Comparison of ENCODE assay signal across 1 cellular context in the genomic region with DNA sequence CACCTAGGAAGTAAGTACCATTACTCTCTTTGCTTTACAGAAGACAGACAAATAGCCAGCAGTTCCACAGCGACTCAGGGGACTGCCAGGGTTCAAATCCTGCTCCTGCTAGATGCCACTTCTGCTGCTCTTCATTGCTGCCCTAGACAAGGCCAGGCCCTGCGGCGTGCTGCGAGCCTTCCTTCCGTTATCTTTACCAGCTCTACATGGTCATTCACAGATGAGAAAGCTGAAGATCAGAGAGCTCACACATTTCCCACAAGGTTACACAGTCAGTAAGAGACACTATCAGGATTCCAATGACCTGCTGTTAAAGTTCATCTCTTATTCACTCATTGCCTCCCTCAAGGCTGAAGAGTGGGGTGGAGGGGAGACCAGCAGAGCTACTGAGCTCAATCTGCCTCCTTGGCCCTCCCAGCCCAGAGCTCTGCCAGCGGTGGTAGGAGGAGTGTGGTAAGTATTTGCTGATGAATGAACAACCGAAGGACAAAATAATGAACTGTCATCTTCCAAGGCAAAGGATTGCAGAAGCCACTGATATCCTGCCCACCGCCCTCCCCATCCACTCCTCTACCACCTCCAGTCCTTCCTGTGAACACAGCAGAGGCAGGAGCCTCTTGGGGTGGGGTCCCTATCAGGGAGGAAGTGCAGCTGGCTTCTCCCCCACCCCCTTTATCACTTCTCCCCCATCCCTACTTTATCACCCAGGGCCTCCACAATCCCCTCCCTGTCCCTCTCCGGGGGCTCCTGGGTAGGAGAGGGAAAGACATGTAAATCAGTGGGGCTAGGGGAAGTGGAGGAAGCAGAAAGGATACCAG.
TF ChIP-seq lines count a peak whose summit lies in the region.

No MANE protein-coding gene starts in this region.

TF ChIP-seq in K562, 482 proteins besides CTCF, POLR2A, EP300 and RAD21 (continued from another document and continues in another):
- no peak for TF ChIP-seq SFPQ (IDR thresholded peaks at IDR 0.05; ENCODE audit: low read depth, low read length)
- TF ChIP-seq RNF219 (CRISPR knock-in tag; IDR thresholded peaks at IDR 0.05) = no peak
- TF ChIP-seq ZNF280A (IDR thresholded peaks at IDR 0.05; ENCODE audit: low read depth, partially characterized antibody) = no peak
- no peak for TF ChIP-seq HLTF (IDR thresholded peaks at IDR 0.05)
- TF ChIP-seq, protein P1, sequence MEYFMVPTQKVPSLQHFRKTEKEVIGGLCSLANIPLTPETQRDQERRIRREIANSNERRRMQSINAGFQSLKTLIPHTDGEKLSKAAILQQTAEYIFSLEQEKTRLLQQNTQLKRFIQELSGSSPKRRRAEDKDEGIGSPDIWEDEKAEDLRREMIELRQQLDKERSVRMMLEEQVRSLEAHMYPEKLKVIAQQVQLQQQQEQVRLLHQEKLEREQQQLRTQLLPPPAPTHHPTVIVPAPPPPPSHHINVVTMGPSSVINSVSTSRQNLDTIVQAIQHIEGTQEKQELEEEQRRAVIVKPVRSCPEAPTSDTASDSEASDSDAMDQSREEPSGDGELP (CRISPR knock-in tag; IDR thresholded peaks at IDR 0.05; ENCODE audit: borderline replicate concordance) = peak; percentile 40; the same call in 1 of the 2 replicates
- no peak; the same call in 1 of the 2 replicates for TF ChIP-seq JUN (IDR thresholded peaks at IDR 0.05; ENCODE audit: borderline replicate concordance, low read depth, low read length)
- no peak for TF ChIP-seq JUN (CRISPR knock-in tag; IDR thresholded peaks at IDR 0.05; ENCODE audit: borderline replicate concordance)
- peak; percentile 35 for TF ChIP-seq DMBX1 (CRISPR knock-in tag; IDR thresholded peaks at IDR 0.05; ENCODE audit: borderline replicate concordance)
- TF ChIP-seq E2F6 (IDR thresholded peaks at IDR 0.05; ENCODE audit: borderline replicate concordance in 1 of 2, extremely low read depth in 1 of 2, insufficient read depth in 1 of 2, insufficient read length in 1 of 2, low read depth in 1 of 2, low read length in 1 of 2, poor library complexity in 1 of 2, severe bottlenecking in 1 of 2) = peak in 1 of 2 experiments; percentile 21
- TF ChIP-seq CHAMP1 (IDR thresholded peaks at IDR 0.05) = no peak
- no peak for TF ChIP-seq YBX1 (IDR thresholded peaks at IDR 0.05)
- TF ChIP-seq ZNF311 (CRISPR knock-in tag; IDR thresholded peaks at IDR 0.05) = 0 out of 2 replicates have a peak, but pooled peaks have one; percentile 17
- TF ChIP-seq ZFX (CRISPR knock-in tag; IDR thresholded peaks at IDR 0.05) = peak; percentile 56
- no peak for TF ChIP-seq RHOXF2B (CRISPR knock-in tag; conservative IDR thresholded peaks at IDR 0.05)
- TF ChIP-seq KLF6 (CRISPR knock-in tag; IDR thresholded peaks at IDR 0.05; ENCODE audit: borderline replicate concordance) = no peak
- TF ChIP-seq ZNF174 (CRISPR knock-in tag; IDR thresholded peaks at IDR 0.05) = no peak
- no peak for TF ChIP-seq STAT5A (IDR thresholded peaks at IDR 0.05; ENCODE audit: borderline replicate concordance, low read length)
- TF ChIP-seq ETV6 (IDR thresholded peaks at IDR 0.05; ENCODE audit: borderline replicate concordance in 1 of 2, low read depth in 2 of 2, low read length in 1 of 2) = no peak
- no peak for TF ChIP-seq ETV6 (CRISPR knock-in tag; IDR thresholded peaks at IDR 0.05; ENCODE audit: borderline replicate concordance)
- no peak for TF ChIP-seq POU5F1 (IDR thresholded peaks at IDR 0.05; ENCODE audit: borderline replicate concordance, low read depth, low read length, partially characterized antibody)
- TF ChIP-seq JUNB (CRISPR knock-in tag; conservative IDR thresholded peaks at IDR 0.05) = no peak
- TF ChIP-seq, protein P2, sequence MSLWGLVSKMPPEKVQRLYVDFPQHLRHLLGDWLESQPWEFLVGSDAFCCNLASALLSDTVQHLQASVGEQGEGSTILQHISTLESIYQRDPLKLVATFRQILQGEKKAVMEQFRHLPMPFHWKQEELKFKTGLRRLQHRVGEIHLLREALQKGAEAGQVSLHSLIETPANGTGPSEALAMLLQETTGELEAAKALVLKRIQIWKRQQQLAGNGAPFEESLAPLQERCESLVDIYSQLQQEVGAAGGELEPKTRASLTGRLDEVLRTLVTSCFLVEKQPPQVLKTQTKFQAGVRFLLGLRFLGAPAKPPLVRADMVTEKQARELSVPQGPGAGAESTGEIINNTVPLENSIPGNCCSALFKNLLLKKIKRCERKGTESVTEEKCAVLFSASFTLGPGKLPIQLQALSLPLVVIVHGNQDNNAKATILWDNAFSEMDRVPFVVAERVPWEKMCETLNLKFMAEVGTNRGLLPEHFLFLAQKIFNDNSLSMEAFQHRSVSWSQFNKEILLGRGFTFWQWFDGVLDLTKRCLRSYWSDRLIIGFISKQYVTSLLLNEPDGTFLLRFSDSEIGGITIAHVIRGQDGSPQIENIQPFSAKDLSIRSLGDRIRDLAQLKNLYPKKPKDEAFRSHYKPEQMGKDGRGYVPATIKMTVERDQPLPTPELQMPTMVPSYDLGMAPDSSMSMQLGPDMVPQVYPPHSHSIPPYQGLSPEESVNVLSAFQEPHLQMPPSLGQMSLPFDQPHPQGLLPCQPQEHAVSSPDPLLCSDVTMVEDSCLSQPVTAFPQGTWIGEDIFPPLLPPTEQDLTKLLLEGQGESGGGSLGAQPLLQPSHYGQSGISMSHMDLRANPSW (CRISPR knock-in tag; IDR thresholded peaks at IDR 0.05) = no peak
- TF ChIP-seq PATZ1 (CRISPR knock-in tag; IDR thresholded peaks at IDR 0.05; ENCODE audit: borderline replicate concordance) = no peak
- TF ChIP-seq COPS2 (conservative IDR thresholded peaks at IDR 0.05) = no peak
- TF ChIP-seq ZNF584 (CRISPR knock-in tag; IDR thresholded peaks at IDR 0.05; ENCODE audit: low read depth) = 0 out of 2 replicates have a peak, but pooled peaks have one; percentile 66
- no peak for TF ChIP-seq WHSC1 (IDR thresholded peaks at IDR 0.05; ENCODE audit: low read length)
- TF ChIP-seq ZFP36 (IDR thresholded peaks at IDR 0.05; ENCODE audit: low read depth, low read length, partially characterized antibody) = peak; percentile 72
- TF ChIP-seq ZFP1 (CRISPR knock-in tag; IDR thresholded peaks at IDR 0.05) = no peak
- no peak for TF ChIP-seq RBM15 (IDR thresholded peaks at IDR 0.05; ENCODE audit: insufficient read depth, low read length)
- TF ChIP-seq ZNF586 (CRISPR knock-in tag; conservative IDR thresholded peaks at IDR 0.05) = no peak
- TF ChIP-seq CBX2 (IDR thresholded peaks at IDR 0.05; ENCODE audit: insufficient read depth, low read length, poor library complexity, severe bottlenecking) = no peak
- TF ChIP-seq FUS (optimal IDR thresholded peaks at IDR 0.05; ENCODE audit: low read depth, low read length) = no peak
- TF ChIP-seq CEBPB (tag; IDR thresholded peaks at IDR 0.05) = peak; percentile 48
- TF ChIP-seq MBD2 (IDR thresholded peaks at IDR 0.05; ENCODE audit: borderline replicate concordance, low read depth) = no peak
- peak; percentile 40; the same call in 1 of the 2 replicates for TF ChIP-seq NCOR1 (IDR thresholded peaks at IDR 0.05)
- TF ChIP-seq L3MBTL2 (IDR thresholded peaks at IDR 0.05) = peak; percentile 66
- peak; percentile 24; the same call in 1 of the 2 replicates for TF ChIP-seq CTBP1 (IDR thresholded peaks at IDR 0.05; ENCODE audit: borderline replicate concordance)
- no peak for TF ChIP-seq LCOR (CRISPR knock-in tag; IDR thresholded peaks at IDR 0.05)
- TF ChIP-seq MAFG (tag; conservative IDR thresholded peaks at IDR 0.05) = peak; percentile 39; the same call in 1 of the 2 replicates
- TF ChIP-seq NFE2 (IDR thresholded peaks at IDR 0.05; ENCODE audit: low read depth) = peak; percentile 56; the same call in 1 of the 2 replicates
- TF ChIP-seq RBFOX2 (IDR thresholded peaks at IDR 0.05; ENCODE audit: low read depth, low read length) = peak; percentile 23; the same call in 1 of the 2 replicates
- TF ChIP-seq NFATC3 (IDR thresholded peaks at IDR 0.05) = 0 out of 2 replicates have a peak, but pooled peaks have one; percentile 22
- 0 out of 2 replicates have a peak, but pooled peaks have one; percentile 28 for TF ChIP-seq CREM (IDR thresholded peaks at IDR 0.05; ENCODE audit: low read depth)
- no peak for TF ChIP-seq THRAP3 (IDR thresholded peaks at IDR 0.05; ENCODE audit: borderline replicate concordance)
- TF ChIP-seq ZKSCAN1 (IDR thresholded peaks at IDR 0.05; ENCODE audit: low read depth, low read length) = no peak
- TF ChIP-seq JUND (IDR thresholded peaks at IDR 0.05; ENCODE audit: borderline replicate concordance, low read depth, low read length) = peak; percentile 2; the same call in 1 of the 2 replicates
- no peak; the same call in 2 of the 3 replicates for TF ChIP-seq JUND (tag; IDR thresholded peaks at IDR 0.05; ENCODE audit: borderline replicate concordance, low read depth, low read length)
- peak; percentile 43; the same call in 1 of the 2 replicates for TF ChIP-seq ZBTB7A (IDR thresholded peaks at IDR 0.05; ENCODE audit: borderline replicate concordance, control insufficient read depth, low read depth, low read length)
